ENCODE assay signal across 7 cellular contexts in the genomic region with DNA sequence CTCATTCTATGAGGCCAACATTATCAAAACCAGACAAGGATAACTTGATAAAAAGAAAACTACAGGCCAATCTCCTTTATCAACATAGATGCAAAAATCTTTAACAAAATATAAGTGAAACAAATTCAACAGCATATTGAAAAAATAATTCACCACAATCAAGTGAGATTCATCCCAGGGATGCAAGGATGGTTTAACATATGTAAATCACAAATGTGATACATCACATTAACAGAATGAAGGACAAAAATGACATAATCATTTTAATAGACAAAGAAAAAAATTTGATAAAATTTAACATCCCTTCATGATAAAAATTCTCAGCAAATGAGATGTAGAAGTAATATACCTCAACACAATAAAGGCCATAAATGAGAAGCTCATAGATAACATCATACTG.
"Had no signal": no experiment of that assay in that cellular context is flagged by ENCODE, and none has a peak within 500 bp of the region (broad histone marks: within the 10 kb centered on the region; RNA-seq: fewer than 3 reads in every experiment).

No MANE protein-coding gene starts in this region.

- H3K4me3 Mint-ChIP-seq: IgD-negative memory B cell had no signal

- H3K9me3 ChIP-seq: HAP-1 had no signal

- H3K4me3 ChIP-seq: HAP-1 had no signal

- DNase-seq: GOT3, H7, KG1 had no signal

- H3K4me1 Mint-ChIP-seq: IgD-negative memory B cell had no signal

- H3K4me1 ChIP-seq: HAP-1 had no signal

- H3K27me3 Mint-ChIP-seq: IgD-negative memory B cell had no signal

- H3K36me3 ChIP-seq: HAP-1 had no signal

- ATAC-seq: HCT116 had no signal

- FAIRE-seq: HTR-8/SVneo had no signal

- H3K27ac Mint-ChIP-seq: IgD-negative memory B cell had no signal
